8 cellular contexts compared by ENCODE assay signal in the genomic region with DNA sequence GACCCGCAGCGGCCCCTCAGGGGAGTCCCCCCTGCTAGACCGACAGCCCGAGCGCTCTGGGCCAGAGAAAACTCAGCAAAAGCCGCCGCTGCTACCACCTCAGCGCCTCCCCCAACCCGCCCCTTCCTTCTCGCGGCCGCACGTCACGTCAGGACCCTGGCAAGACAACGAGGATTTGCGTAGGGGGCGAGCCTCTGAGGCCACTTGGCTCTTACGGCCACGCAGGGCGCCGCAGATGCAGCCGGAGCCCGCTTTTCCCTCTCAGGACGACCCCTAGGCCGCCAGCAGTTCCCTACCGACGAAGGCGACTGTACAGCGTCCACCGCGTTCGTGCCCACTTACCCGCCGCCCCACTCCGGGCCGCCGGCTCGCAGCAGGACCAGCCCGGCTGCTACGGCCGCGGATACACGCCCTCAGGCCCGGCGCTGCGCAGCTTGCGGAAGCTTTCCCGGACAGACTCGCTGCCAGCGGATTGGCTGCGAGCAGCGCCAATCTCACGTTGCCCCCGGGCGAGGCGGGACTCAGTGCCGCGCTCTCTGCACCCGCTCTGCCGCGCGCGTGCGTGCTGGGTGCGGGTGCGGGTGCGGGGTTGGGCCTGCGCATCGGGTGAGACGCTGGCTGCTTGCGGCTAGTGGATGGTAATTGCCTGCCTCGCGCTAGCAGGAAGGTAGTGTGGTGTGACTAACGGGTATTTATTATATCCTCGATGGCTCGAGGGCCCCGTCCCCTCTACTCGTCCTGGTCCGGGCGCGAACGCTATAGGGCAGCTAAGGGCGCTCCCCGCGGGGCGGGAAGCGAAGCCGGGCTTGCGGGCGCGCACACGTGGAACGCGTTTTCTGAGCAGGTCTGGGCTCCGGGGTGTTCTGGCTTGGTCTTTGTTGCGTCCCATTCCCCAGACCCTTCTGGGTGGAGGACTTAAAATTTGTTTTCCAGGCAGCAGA. TPM values are rescaled to one million over a fixed set of nuclear protein-coding genes. Genes with fewer than 3 reads are reported as not detected.
DNase-seq lines count a peak whose midpoint lies in the region; ATAC-seq, FAIRE-seq and TF ChIP-seq lines count a peak whose summit lies in the region.

A gene with protein sequence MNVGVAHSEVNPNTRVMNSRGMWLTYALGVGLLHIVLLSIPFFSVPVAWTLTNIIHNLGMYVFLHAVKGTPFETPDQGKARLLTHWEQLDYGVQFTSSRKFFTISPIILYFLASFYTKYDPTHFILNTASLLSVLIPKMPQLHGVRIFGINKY (minus strand): TSS at position 413 of the 941 bp plus-strand sequence. CDS start 1,744 bp downstream, outside the sequence.
A gene (plus strand): TSS at position 524 of the 941 bp plus-strand sequence. CDS start 7,360 bp downstream, outside the sequence.

- TF ChIP-seq CTCF in MM.1S (IDR thresholded peaks at IDR 0.05; ENCODE audit: low read length) (no peak), fibroblast of the aortic adventitia (IDR thresholded peaks at IDR 0.05; ENCODE audit: insufficient read depth, low read length) (no peak), nephron (IDR thresholded peaks at IDR 0.05; ENCODE audit: unreplicated experiment in 3 of 3) (no peak)

- peaks cover 17% of the 10 kb centered on the region for H3F3A ChIP-seq in MM.1S (ENCODE audit: insufficient read depth, low read length)

- no peaks in the 10 kb centered on the region for H3K9me3 ChIP-seq in MM.1S (replicated peaks; ENCODE audit: insufficient read depth, low read length)

- DNase-seq in HCEC 1CT (peak; percentile 96), MM.1S (peak; percentile 98), SHP77 treated with DMSO at 0.1 percent for 48 hours (lab: John Stamatoyannopoulos, UW) (peak; percentile 86), fibroblast of the aortic adventitia (ENCODE audit: low read depth) (peak; percentile 96)
- peak; percentile 98 for DNase-seq in activated effector memory CD4-positive, alpha-beta T cell treated with anti-CD3 and anti-CD28 coated beads, Interleukin-2, amount 50 U/mL, for 16 hours
- peak; percentile 94 for DNase-seq in stimulated activated naive CD8-positive, alpha-beta T cell treated with anti-CD3 and anti-CD28 coated beads, Interleukin-15, Interleukin-2, amounts not matched to agents 100 U/mL and 50 U/mL, for 24 hours

- H4K20me1 ChIP-seq in MM.1S (ENCODE audit: insufficient read depth, low read length): no peaks in the 10 kb centered on the region

- H3K4me3 ChIP-seq in MM.1S (ENCODE audit: low read length) (peak within 1 kb of the TSS; percentile 79), fibroblast of the aortic adventitia (ENCODE audit: low read depth, low read length) (peak within 1 kb of the TSS; percentile 74)

- H3K27ac ChIP-seq in MM.1S (ENCODE audit: low read length): peak within 1 kb of the TSS; percentile 95

- no peaks in the 10 kb centered on the region for H3K9me3 Mint-ChIP-seq in nephron

- peak; percentile 28 for FAIRE-seq in G401.6 (lab: Jason Lieb, UNC)

- peaks cover 12% of the 10 kb centered on the region for H3K4me1 ChIP-seq in MM.1S (ENCODE audit: low read length)

- peak within 1 kb of the TSS; percentile 92 to 97 (median 96) for H3K4me3 Mint-ChIP-seq in nephron

- peak within 1 kb of the TSS; percentile 89 for H3K9ac ChIP-seq in MM.1S (ENCODE audit: low read length)

- H3K27me3 ChIP-seq in MM.1S (replicated peaks; ENCODE audit: insufficient read depth, low read length): no peaks in the 10 kb centered on the region

- H3K9me2 ChIP-seq in MM.1S (replicated peaks; ENCODE audit: insufficient read depth, low read length): no peaks in the 10 kb centered on the region

- ATAC-seq in stimulated activated naive CD8-positive, alpha-beta T cell treated with anti-CD3 and anti-CD28 coated beads, Interleukin-15, Interleukin-2, amounts not matched to agents 100 U/mL and 50 U/mL, for 24 hours: peak; percentile 97

- peaks cover 29% of the 10 kb centered on the region for H3K4me1 Mint-ChIP-seq in nephron

- peak within 1 kb of the TSS; percentile 96 to 99 (median 98) for H3K27ac Mint-ChIP-seq in nephron

- peaks cover 3% of the 10 kb centered on the region; the same call in 1 of the 2 replicates for H3K36me3 ChIP-seq in MM.1S (replicated peaks; ENCODE audit: insufficient read depth, low read length)

- H3K36me3 Mint-ChIP-seq in nephron (ENCODE audit: low read depth): peaks cover 45% of the 10 kb centered on the region

- peaks cover 87% of the 10 kb centered on the region for H3K79me2 ChIP-seq in MM.1S (ENCODE audit: low read length)

- no peaks in the 10 kb centered on the region for H3K27me3 Mint-ChIP-seq in nephron (ENCODE audit: low read depth)

- H3K4me2 ChIP-seq in MM.1S (ENCODE audit: low read depth, low read length): peak within 1 kb of the TSS; percentile 97

- H2AFZ ChIP-seq in MM.1S (ENCODE audit: low read length): peak within 1 kb of the TSS; percentile 72

RNA-seq across cellular contexts. Expression of the first gene that starts in this region (rescaled TPM):
- total RNA-seq in fibroblast of the aortic adventitia (ENCODE audit: low replicate concordance): 11.4 and 56.9 TPM in 2 replicates

RNA-seq across cellular contexts. Expression of the second gene that starts in this region (rescaled TPM):
- 27.0 and 34.2 TPM in 2 replicates for total RNA-seq in fibroblast of the aortic adventitia (ENCODE audit: low replicate concordance)

Comparison
In these comparisons a context has a peak if more than half of its experiments do, and no peak if none do; other contexts are left out.
1. Peak in every context shown above with its lines: DNase-seq, ATAC-seq, H3K4me3 ChIP-seq and H3K27ac ChIP-seq.